ENCODE assay signal across 1 cellular context in genomic region chr5:33440482-33441240, GRCh38.
TF ChIP-seq lines count a peak whose summit lies in the region.

Gene TARS1 (plus strand): TSS chr5:33440965. CDS start chr5:33441087, 122 bp downstream.

TF ChIP-seq in H1, 55 proteins besides CTCF, POLR2A, EP300 and RAD21 (continued from another document):
- TF ChIP-seq, protein P1, sequence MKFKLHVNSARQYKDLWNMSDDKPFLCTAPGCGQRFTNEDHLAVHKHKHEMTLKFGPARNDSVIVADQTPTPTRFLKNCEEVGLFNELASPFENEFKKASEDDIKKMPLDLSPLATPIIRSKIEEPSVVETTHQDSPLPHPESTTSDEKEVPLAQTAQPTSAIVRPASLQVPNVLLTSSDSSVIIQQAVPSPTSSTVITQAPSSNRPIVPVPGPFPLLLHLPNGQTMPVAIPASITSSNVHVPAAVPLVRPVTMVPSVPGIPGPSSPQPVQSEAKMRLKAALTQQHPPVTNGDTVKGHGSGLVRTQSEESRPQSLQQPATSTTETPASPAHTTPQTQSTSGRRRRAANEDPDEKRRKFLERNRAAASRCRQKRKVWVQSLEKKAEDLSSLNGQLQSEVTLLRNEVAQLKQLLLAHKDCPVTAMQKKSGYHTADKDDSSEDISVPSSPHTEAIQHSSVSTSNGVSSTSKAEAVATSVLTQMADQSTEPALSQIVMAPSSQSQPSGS (IDR thresholded peaks at IDR 0.05; ENCODE audit: low read length), result peak; percentile 20; the same call in 1 of the 2 replicates
- TF ChIP-seq, protein P2, sequence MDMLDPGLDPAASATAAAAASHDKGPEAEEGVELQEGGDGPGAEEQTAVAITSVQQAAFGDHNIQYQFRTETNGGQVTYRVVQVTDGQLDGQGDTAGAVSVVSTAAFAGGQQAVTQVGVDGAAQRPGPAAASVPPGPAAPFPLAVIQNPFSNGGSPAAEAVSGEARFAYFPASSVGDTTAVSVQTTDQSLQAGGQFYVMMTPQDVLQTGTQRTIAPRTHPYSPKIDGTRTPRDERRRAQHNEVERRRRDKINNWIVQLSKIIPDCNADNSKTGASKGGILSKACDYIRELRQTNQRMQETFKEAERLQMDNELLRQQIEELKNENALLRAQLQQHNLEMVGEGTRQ (IDR thresholded peaks at IDR 0.05; ENCODE audit: low read length), result no peak
- no peak for TF ChIP-seq BACH1 (IDR thresholded peaks at IDR 0.05; ENCODE audit: low read length)
- TF ChIP-seq EZH2 (IDR thresholded peaks at IDR 0.05; ENCODE audit: low read depth, low read length, severe bottlenecking), result no peak
- TF ChIP-seq RXRA (IDR thresholded peaks at IDR 0.05; ENCODE audit: insufficient read depth, low read depth, low read length), result no peak
- no peak for TF ChIP-seq ZNF274 (IDR thresholded peaks at IDR 0.05; ENCODE audit: borderline replicate concordance, extremely low read depth, low read length)
- peak in 1 of 2 experiments; percentile 51; a peak in 1 of 4 replicates for TF ChIP-seq HDAC2 (IDR thresholded peaks at IDR 0.05; ENCODE audit: borderline replicate concordance in 1 of 2, low read depth in 2 of 2, low read length in 2 of 2)
- 0 out of 2 replicates have a peak, but pooled peaks have one; percentile 5 for TF ChIP-seq YY1 (IDR thresholded peaks at IDR 0.05; ENCODE audit: low read depth, low read length)
- TF ChIP-seq, protein P3, sequence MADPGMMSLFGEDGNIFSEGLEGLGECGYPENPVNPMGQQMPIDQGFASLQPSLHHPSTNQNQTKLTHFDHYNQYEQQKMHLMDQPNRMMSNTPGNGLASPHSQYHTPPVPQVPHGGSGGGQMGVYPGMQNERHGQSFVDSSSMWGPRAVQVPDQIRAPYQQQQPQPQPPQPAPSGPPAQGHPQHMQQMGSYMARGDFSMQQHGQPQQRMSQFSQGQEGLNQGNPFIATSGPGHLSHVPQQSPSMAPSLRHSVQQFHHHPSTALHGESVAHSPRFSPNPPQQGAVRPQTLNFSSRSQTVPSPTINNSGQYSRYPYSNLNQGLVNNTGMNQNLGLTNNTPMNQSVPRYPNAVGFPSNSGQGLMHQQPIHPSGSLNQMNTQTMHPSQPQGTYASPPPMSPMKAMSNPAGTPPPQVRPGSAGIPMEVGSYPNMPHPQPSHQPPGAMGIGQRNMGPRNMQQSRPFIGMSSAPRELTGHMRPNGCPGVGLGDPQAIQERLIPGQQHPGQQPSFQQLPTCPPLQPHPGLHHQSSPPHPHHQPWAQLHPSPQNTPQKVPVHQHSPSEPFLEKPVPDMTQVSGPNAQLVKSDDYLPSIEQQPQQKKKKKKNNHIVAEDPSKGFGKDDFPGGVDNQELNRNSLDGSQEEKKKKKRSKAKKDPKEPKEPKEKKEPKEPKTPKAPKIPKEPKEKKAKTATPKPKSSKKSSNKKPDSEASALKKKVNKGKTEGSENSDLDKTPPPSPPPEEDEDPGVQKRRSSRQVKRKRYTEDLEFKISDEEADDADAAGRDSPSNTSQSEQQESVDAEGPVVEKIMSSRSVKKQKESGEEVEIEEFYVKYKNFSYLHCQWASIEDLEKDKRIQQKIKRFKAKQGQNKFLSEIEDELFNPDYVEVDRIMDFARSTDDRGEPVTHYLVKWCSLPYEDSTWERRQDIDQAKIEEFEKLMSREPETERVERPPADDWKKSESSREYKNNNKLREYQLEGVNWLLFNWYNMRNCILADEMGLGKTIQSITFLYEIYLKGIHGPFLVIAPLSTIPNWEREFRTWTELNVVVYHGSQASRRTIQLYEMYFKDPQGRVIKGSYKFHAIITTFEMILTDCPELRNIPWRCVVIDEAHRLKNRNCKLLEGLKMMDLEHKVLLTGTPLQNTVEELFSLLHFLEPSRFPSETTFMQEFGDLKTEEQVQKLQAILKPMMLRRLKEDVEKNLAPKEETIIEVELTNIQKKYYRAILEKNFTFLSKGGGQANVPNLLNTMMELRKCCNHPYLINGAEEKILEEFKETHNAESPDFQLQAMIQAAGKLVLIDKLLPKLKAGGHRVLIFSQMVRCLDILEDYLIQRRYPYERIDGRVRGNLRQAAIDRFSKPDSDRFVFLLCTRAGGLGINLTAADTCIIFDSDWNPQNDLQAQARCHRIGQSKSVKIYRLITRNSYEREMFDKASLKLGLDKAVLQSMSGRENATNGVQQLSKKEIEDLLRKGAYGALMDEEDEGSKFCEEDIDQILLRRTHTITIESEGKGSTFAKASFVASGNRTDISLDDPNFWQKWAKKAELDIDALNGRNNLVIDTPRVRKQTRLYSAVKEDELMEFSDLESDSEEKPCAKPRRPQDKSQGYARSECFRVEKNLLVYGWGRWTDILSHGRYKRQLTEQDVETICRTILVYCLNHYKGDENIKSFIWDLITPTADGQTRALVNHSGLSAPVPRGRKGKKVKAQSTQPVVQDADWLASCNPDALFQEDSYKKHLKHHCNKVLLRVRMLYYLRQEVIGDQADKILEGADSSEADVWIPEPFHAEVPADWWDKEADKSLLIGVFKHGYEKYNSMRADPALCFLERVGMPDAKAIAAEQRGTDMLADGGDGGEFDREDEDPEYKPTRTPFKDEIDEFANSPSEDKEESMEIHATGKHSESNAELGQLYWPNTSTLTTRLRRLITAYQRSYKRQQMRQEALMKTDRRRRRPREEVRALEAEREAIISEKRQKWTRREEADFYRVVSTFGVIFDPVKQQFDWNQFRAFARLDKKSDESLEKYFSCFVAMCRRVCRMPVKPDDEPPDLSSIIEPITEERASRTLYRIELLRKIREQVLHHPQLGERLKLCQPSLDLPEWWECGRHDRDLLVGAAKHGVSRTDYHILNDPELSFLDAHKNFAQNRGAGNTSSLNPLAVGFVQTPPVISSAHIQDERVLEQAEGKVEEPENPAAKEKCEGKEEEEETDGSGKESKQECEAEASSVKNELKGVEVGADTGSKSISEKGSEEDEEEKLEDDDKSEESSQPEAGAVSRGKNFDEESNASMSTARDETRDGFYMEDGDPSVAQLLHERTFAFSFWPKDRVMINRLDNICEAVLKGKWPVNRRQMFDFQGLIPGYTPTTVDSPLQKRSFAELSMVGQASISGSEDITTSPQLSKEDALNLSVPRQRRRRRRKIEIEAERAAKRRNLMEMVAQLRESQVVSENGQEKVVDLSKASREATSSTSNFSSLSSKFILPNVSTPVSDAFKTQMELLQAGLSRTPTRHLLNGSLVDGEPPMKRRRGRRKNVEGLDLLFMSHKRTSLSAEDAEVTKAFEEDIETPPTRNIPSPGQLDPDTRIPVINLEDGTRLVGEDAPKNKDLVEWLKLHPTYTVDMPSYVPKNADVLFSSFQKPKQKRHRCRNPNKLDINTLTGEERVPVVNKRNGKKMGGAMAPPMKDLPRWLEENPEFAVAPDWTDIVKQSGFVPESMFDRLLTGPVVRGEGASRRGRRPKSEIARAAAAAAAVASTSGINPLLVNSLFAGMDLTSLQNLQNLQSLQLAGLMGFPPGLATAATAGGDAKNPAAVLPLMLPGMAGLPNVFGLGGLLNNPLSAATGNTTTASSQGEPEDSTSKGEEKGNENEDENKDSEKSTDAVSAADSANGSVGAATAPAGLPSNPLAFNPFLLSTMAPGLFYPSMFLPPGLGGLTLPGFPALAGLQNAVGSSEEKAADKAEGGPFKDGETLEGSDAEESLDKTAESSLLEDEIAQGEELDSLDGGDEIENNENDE (IDR thresholded peaks at IDR 0.05; ENCODE audit: insufficient replicate concordance, low read length), result no peak
- no peak for TF ChIP-seq BCL11A (IDR thresholded peaks at IDR 0.05; ENCODE audit: low read depth in 2 of 2, low read length in 2 of 2)
- TF ChIP-seq RFX5 (IDR thresholded peaks at IDR 0.05; ENCODE audit: borderline replicate concordance, low read depth, low read length), result no peak
- 0 out of 2 replicates have a peak, but pooled peaks have one; percentile 39 for TF ChIP-seq E2F6 (IDR thresholded peaks at IDR 0.05)
- no peak for TF ChIP-seq NANOG (IDR thresholded peaks at IDR 0.05; ENCODE audit: insufficient read depth, low read depth, low read length, poor library complexity, severe bottlenecking)
- peak; percentile 96 for TF ChIP-seq CEBPB (IDR thresholded peaks at IDR 0.05; ENCODE audit: low read depth, low read length)
- peak; percentile 75; the same call in 1 of the 2 replicates for TF ChIP-seq RBBP5 (IDR thresholded peaks at IDR 0.05; ENCODE audit: borderline replicate concordance, low read depth, low read length)
- TF ChIP-seq KDM5A (IDR thresholded peaks at IDR 0.05; ENCODE audit: low read length), result peak; percentile 39; the same call in 1 of the 2 replicates
- TF ChIP-seq FOSL1 (IDR thresholded peaks at IDR 0.05; ENCODE audit: insufficient read depth, low read depth, low read length), result no peak
- no peak for TF ChIP-seq POU5F1 (IDR thresholded peaks at IDR 0.05; ENCODE audit: low read depth, low read length)
- peak; percentile 57 for TF ChIP-seq SP2 (IDR thresholded peaks at IDR 0.05; ENCODE audit: low read length)
- TF ChIP-seq SIRT6 (IDR thresholded peaks at IDR 0.05; ENCODE audit: low read length), result no peak
- peak; percentile 90 for TF ChIP-seq TAF1 (IDR thresholded peaks at IDR 0.05; ENCODE audit: low read depth, low read length)
- TF ChIP-seq SIX5 (IDR thresholded peaks at IDR 0.05; ENCODE audit: low read depth, low read length), result no peak
- TF ChIP-seq CBX5 (IDR thresholded peaks at IDR 0.05; ENCODE audit: low read depth, low read length), result no peak
- TF ChIP-seq SRF (IDR thresholded peaks at IDR 0.05; ENCODE audit: low read depth, low read length), result no peak
- TF ChIP-seq NRF1 (IDR thresholded peaks at IDR 0.05; ENCODE audit: low read depth, low read length), result peak; percentile 58
- no peak for TF ChIP-seq GABPA (IDR thresholded peaks at IDR 0.05; ENCODE audit: borderline replicate concordance, insufficient read depth, low read length)
- TF ChIP-seq SIN3A (conservative IDR thresholded peaks at IDR 0.05 in 1 of 2, IDR thresholded peaks at IDR 0.05 in 1 of 2; ENCODE audit: low read depth in 1 of 2, low read length in 2 of 2), result peak; percentile 27 to 81; a peak in 3 of 4 replicates
- TF ChIP-seq BRCA1 (IDR thresholded peaks at IDR 0.05; ENCODE audit: low read depth, low read length), result no peak
- no peak for TF ChIP-seq KDM1A (IDR thresholded peaks at IDR 0.05; ENCODE audit: borderline replicate concordance, low read length)
- TF ChIP-seq, protein P4, sequence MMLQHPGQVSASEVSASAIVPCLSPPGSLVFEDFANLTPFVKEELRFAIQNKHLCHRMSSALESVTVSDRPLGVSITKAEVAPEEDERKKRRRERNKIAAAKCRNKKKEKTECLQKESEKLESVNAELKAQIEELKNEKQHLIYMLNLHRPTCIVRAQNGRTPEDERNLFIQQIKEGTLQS (IDR thresholded peaks at IDR 0.05; ENCODE audit: insufficient read depth, low read depth, low read length), result peak; percentile 83
- TF ChIP-seq TAF7 (optimal IDR thresholded peaks at IDR 0.05; ENCODE audit: borderline replicate concordance, low read depth, low read length), result peak; percentile 54
- no peak for TF ChIP-seq SP4 (IDR thresholded peaks at IDR 0.05; ENCODE audit: low read length)
- TF ChIP-seq ASH2L (IDR thresholded peaks at IDR 0.05; ENCODE audit: low read length), result no peak
TF ChIP-seq in H1: peak in this region for 25.
